ENCODE assay signal across 14 cellular contexts in genomic region chr5:119393201-119393691, GRCh38. TPM values are rescaled to one million over a fixed set of nuclear protein-coding genes. Genes with fewer than 3 reads are reported as not detected.
DNase-seq lines count a peak whose midpoint lies in the region; ATAC-seq and TF ChIP-seq lines count a peak whose summit lies in the region.
"Had no signal": no experiment of that assay in that cellular context is flagged by ENCODE, and none has a peak within 500 bp of the region (broad histone marks: within the 10 kb centered on the region; RNA-seq: fewer than 3 reads in every experiment).

No MANE protein-coding gene starts in this region.

- H3K4me3 ChIP-seq in prostate gland = no peak overlapping the region

- DNase-seq in activated naive CD4-positive, alpha-beta T cell treated with anti-CD3 and anti-CD28 coated beads, Interleukin-2, amount 50 U/mL, for 72 hours (ENCODE audit: low spot score in 2 of 2) = no peak
- no peak for DNase-seq in activated naive CD4-positive, alpha-beta T cell (lab: John Stamatoyannopoulos, UW)
- no peak for DNase-seq in activated T-helper 1 cell treated with anti-CD3 and anti-CD28 coated beads, Interleukin-12 subunit alpha, Interleukin-12 subunit beta, Interleukin-2, Interleukin-4 antibody, amounts not matched to agents 30 ng/mL and 10 ng/mL and 1 ng/mL, durations not matched to agents 14 hours and 24 hours and 36 hours (ENCODE audit: low spot score)
- no peak for DNase-seq in foreskin keratinocyte
- no peak for DNase-seq in SHP77 (lab: John Stamatoyannopoulos, UW)
- DNase-seq in GM19240 (ENCODE audit: insufficient read length, low spot score) = no peak
- DNase-seq in prostate gland (ENCODE audit: low spot score) = no peak
- DNase-seq: activated effector memory CD4-positive, alpha-beta T cell treated with Interleukin-2 at 50 U/mL for 16 hours; NCI-H1436 treated with DMSO at 0.1 percent for 48 hours; NCI-H748 treated with DMSO at 0.1 percent for 48 hours; nephron progenitor cell; Right ventricle myocardium superior had no signal

- no peaks in the 10 kb centered on the region for H3K27me3 Mint-ChIP-seq in activated T-helper 1 cell treated with anti-CD3 and anti-CD28 coated beads, Interleukin-12 subunit alpha, Interleukin-12 subunit beta, Interleukin-2, Interleukin-4 antibody, amounts not matched to agents 30 ng/mL and 10 ng/mL and 1 ng/mL, durations not matched to agents 14 hours and 24 hours and 36 hours (ENCODE audit: insufficient read depth)

- H3K27me3 ChIP-seq in foreskin keratinocyte (no peaks in the 10 kb centered on the region), prostate gland (replicated peaks; ENCODE audit: insufficient read depth) (no peaks in the 10 kb centered on the region)

- TF ChIP-seq CTCF in foreskin keratinocyte (conservative IDR thresholded peaks at IDR 0.05) (no peak), prostate gland (IDR thresholded peaks at IDR 0.05) (no peak)

- H3K36me3 ChIP-seq in prostate gland = no peaks in the 10 kb centered on the region

- 76% methylated on average over 3 of the region's 3 CpGs for WGBS in prostate gland

- H3K9me3 ChIP-seq in prostate gland = no peaks in the 10 kb centered on the region

- H3K4me1 Mint-ChIP-seq in activated T-helper 1 cell treated with anti-CD3 and anti-CD28 coated beads, Interleukin-12 subunit alpha, Interleukin-12 subunit beta, Interleukin-2, Interleukin-4 antibody, amounts not matched to agents 30 ng/mL and 10 ng/mL and 1 ng/mL, durations not matched to agents 14 hours and 24 hours and 36 hours (ENCODE audit: low read depth) = peaks cover 90% of the 10 kb centered on the region

- peak overlapping the region; percentile 55 for H3K4me3 Mint-ChIP-seq in activated T-helper 1 cell treated with anti-CD3 and anti-CD28 coated beads, Interleukin-12 subunit alpha, Interleukin-12 subunit beta, Interleukin-2, Interleukin-4 antibody, amounts not matched to agents 30 ng/mL and 10 ng/mL and 1 ng/mL, durations not matched to agents 14 hours and 24 hours and 36 hours
- H3K4me3 Mint-ChIP-seq: nephron progenitor cell had no signal

- H3K4me1 ChIP-seq in foreskin keratinocyte = peaks cover 18% of the 10 kb centered on the region
- H3K4me1 ChIP-seq in prostate gland (replicated peaks) = no peaks in the 10 kb centered on the region

- intact Hi-C loops in activated T-helper 1 cell treated with anti-CD3 and anti-CD28 coated beads, Interleukin-12 subunit alpha, Interleukin-12 subunit beta, Interleukin-2, Interleukin-4 antibody, amounts not matched to agents 30 ng/mL and 10 ng/mL and 1 ng/mL, durations not matched to agents 14 hours and 24 hours and 36 hours (cut with micrococcal nuclease) = no loop called here
- intact Hi-C loops in prostate gland (cut with DNase I) = no loop called here

- peak overlapping the region; percentile 9 for H3K27ac ChIP-seq in foreskin keratinocyte
- no peak overlapping the region for H3K27ac ChIP-seq in prostate gland

- ATAC-seq in activated naive CD4-positive, alpha-beta T cell treated with anti-CD3 and anti-CD28 coated beads, Interleukin-2, amount 50 U/mL, for 72 hours = no peak
- no peak for ATAC-seq in foreskin keratinocyte
- ATAC-seq in esophagus mucosa = no peak
- ATAC-seq: HepG2 had no signal

- peak overlapping the region; percentile 88 to 98 for H3K27ac Mint-ChIP-seq in activated naive CD4-positive, alpha-beta T cell treated with anti-CD3 and anti-CD28 coated beads, Interleukin-2, amount 50 U/mL, for 72 hours
- H3K27ac Mint-ChIP-seq in activated T-helper 1 cell treated with anti-CD3 and anti-CD28 coated beads, Interleukin-12 subunit alpha, Interleukin-12 subunit beta, Interleukin-2, Interleukin-4 antibody, amounts not matched to agents 30 ng/mL and 10 ng/mL and 1 ng/mL, durations not matched to agents 14 hours and 24 hours and 36 hours = peak overlapping the region; percentile 89
- H3K27ac Mint-ChIP-seq: nephron progenitor cell had no signal

- TF ChIP-seq POLR2A in prostate gland (IDR thresholded peaks at IDR 0.05) = no peak

- H3K9me3 Mint-ChIP-seq in activated naive CD4-positive, alpha-beta T cell treated with anti-CD3 and anti-CD28 coated beads, Interleukin-2, amount 50 U/mL, for 72 hours = no peaks in the 10 kb centered on the region
- H3K9me3 Mint-ChIP-seq in activated T-helper 1 cell treated with anti-CD3 and anti-CD28 coated beads, Interleukin-12 subunit alpha, Interleukin-12 subunit beta, Interleukin-2, Interleukin-4 antibody, amounts not matched to agents 30 ng/mL and 10 ng/mL and 1 ng/mL, durations not matched to agents 14 hours and 24 hours and 36 hours = no peaks in the 10 kb centered on the region
- H3K9me3 Mint-ChIP-seq: nephron progenitor cell had no signal

- peaks cover 40 to 68% of the 10 kb centered on the region in 2 donors for H3K36me3 Mint-ChIP-seq in activated naive CD4-positive, alpha-beta T cell treated with anti-CD3 and anti-CD28 coated beads, Interleukin-2, amount 50 U/mL, for 72 hours
- H3K36me3 Mint-ChIP-seq in activated T-helper 1 cell treated with anti-CD3 and anti-CD28 coated beads, Interleukin-12 subunit alpha, Interleukin-12 subunit beta, Interleukin-2, Interleukin-4 antibody, amounts not matched to agents 30 ng/mL and 10 ng/mL and 1 ng/mL, durations not matched to agents 14 hours and 24 hours and 36 hours (ENCODE audit: low read depth) = peaks cover 69% of the 10 kb centered on the region

RNA-seq across cellular contexts. Expression of gene TNFAIP8, which starts 37.4 kb away (rescaled TPM):
- 100 to 1,000 TPM; 110 to 146 TPM for total RNA-seq in activated naive CD4-positive, alpha-beta T cell treated with anti-CD3 and anti-CD28 coated beads, Interleukin-2, amount 50 U/mL, for 72 hours
- total RNA-seq in activated T-helper 1 cell treated with anti-CD3 and anti-CD28 coated beads, Interleukin-12 subunit alpha, Interleukin-12 subunit beta, Interleukin-2, Interleukin-4 antibody, amounts not matched to agents 30 ng/mL and 10 ng/mL and 1 ng/mL, durations not matched to agents 14 hours and 24 hours and 36 hours = 214 and 219 TPM in 2 replicates
- total RNA-seq in foreskin keratinocyte = 17.1 and 19.4 TPM in 2 replicates
- polyA plus RNA-seq in foreskin keratinocyte = 7.6 and 8.2 TPM in 2 replicates
- 15.3 TPM for total RNA-seq in esophagus mucosa
- total RNA-seq in prostate gland = 10 to 100 TPM; 21.6 to 40.0 TPM

RNA-seq across cellular contexts. Expression of gene HSD17B4, which starts 59.1 kb away (rescaled TPM):
- 10 to 100 TPM; 49.7 to 85.1 TPM for total RNA-seq in activated naive CD4-positive, alpha-beta T cell treated with anti-CD3 and anti-CD28 coated beads, Interleukin-2, amount 50 U/mL, for 72 hours
- total RNA-seq in activated T-helper 1 cell treated with anti-CD3 and anti-CD28 coated beads, Interleukin-12 subunit alpha, Interleukin-12 subunit beta, Interleukin-2, Interleukin-4 antibody, amounts not matched to agents 30 ng/mL and 10 ng/mL and 1 ng/mL, durations not matched to agents 14 hours and 24 hours and 36 hours = 65.6 and 78.2 TPM in 2 replicates
- total RNA-seq in foreskin keratinocyte (119 and 124 TPM in 2 replicates), esophagus mucosa (164 TPM), prostate gland (100 to 1,000 TPM in 1 of 2 donors, 10 to 100 TPM in 1; 93.7 to 225 TPM)
- polyA plus RNA-seq in foreskin keratinocyte = 89.8 and 97.6 TPM in 2 replicates
